ENCODE assay signal across 27 cellular contexts in the genomic region with DNA sequence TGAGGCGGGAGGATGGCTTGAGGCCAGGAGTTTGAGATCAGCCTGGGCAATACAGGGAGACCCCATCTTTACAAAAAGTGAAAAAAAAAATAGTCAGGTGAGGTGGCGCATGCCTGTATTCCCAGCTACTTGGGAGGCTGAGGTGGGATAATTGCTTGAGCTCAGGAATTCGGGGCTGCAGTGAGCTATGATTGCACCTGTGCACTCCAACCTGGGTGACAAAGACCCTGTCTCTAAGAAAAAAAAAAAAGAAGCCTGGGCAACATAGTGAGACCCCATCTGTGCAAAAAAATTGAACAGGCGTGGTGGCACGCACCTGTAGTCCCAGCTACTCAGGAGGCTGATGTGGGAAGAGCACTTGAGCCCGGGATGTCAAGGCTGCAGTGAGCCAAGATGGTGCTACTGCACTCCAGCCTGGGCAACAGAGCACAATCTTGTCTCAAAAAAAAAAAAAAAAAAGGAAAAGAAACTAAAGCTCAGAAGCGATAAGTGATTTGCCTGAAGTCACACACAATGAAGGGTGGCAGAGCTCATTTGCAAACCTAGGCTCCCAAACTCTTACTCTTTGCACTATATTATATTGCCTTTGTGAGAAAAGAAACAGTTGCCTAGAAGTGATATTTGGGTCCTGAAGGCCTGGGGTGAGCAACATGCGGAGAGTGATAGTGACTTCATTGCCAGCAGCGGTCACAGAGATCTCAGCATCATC. TPM values are rescaled to one million over a fixed set of nuclear protein-coding genes. Genes with fewer than 3 reads are reported as not detected.
DNase-seq lines count a peak whose midpoint lies in the region; ATAC-seq and TF ChIP-seq lines count a peak whose summit lies in the region.
"Had no signal": no experiment of that assay in that cellular context is flagged by ENCODE, and none has a peak within 500 bp of the region (broad histone marks: within the 10 kb centered on the region; RNA-seq: fewer than 3 reads in every experiment).

No MANE protein-coding gene starts in this region.

- POLR2A ChIA-PET in RWPE1 (lab: Yijun Ruan, JAX; ENCODE audit: low non-redundant PET) = no interaction called here

- WGBS in endodermal cell (ENCODE audit: insufficient coverage in 1 of 2, insufficient read length in 1 of 2), 2 experiments = 95 to 96% methylated on average over 7 to 9 of the region's 9 CpGs

- H3K9me3 ChIP-seq in endodermal cell (ENCODE audit: control insufficient read depth, low read length) = no peaks in the 10 kb centered on the region
- H3K9me3 ChIP-seq: gastroesophageal sphincter, left lung, pancreas, transverse colon had no signal

- H3K27me3 Mint-ChIP-seq in Calu3 (ENCODE audit: unreplicated experiment) (no peaks in the 10 kb centered on the region), endodermal cell (ENCODE audit: insufficient read depth) (no peaks in the 10 kb centered on the region), type B pancreatic cell (no peaks in the 10 kb centered on the region)

- H3K4me1 ChIP-seq in endodermal cell (ENCODE audit: control insufficient read depth, insufficient read depth, low read length) = peaks cover 18% of the 10 kb centered on the region

- H3K36me3 Mint-ChIP-seq in Calu3 (ENCODE audit: insufficient read depth, unreplicated experiment) (peaks cover 79% of the 10 kb centered on the region), endodermal cell (ENCODE audit: low read depth) (no peaks in the 10 kb centered on the region), type B pancreatic cell (no peaks in the 10 kb centered on the region)

- H3K27ac ChIP-seq in RWPE1 (peak overlapping the region; percentile 87), endodermal cell (ENCODE audit: low read depth, low read length) (no peak overlapping the region)
- H3K27ac ChIP-seq: KMS-11, left lung, transverse colon had no signal

- H3K4me3 Mint-ChIP-seq in Calu3 (ENCODE audit: low read depth, unreplicated experiment) = no peak overlapping the region
- H3K4me3 Mint-ChIP-seq in endodermal cell = peak overlapping the region; percentile 78
- H3K4me3 Mint-ChIP-seq in type B pancreatic cell = peak overlapping the region; percentile 9
- H3K4me3 Mint-ChIP-seq: dendritic cell treated with granulocyte-macrophage colony-stimulating factor and Interleukin-4, amounts not matched to agents 40 ng/mL and 50 ng/mL, for 4 days had no signal

- BruUV-seq in Calu3 (replicated peaks; lab: Mats Ljungman, UMichigan) = no TSS peak

- no peak for ATAC-seq in GM21576 (IDR thresholded peaks at IDR 0.05; ENCODE audit: unreplicated experiment)
- no peak for ATAC-seq in HG02759 (IDR thresholded peaks at IDR 0.05; ENCODE audit: unreplicated experiment)
- ATAC-seq: gastroesophageal sphincter, left lung, pancreas had no signal

- DNase-seq in Calu3 (no peak), RWPE1 (ENCODE audit: low spot score) (no peak), endodermal cell (no peak), type B pancreatic cell (ENCODE audit: extremely low spot score, unreplicated experiment) (no peak)
- no peak for DNase-seq in stimulated activated CD4-positive, alpha-beta T cell treated with anti-CD3 and anti-CD28 coated beads, Interleukin-2, amount 100 ng/mL, for 24 hours
- DNase-seq: activated CD8-positive, alpha-beta memory T cell treated with anti-CD3 and anti-CD28 coated beads for 24 hours; activated gamma-delta T cell treated with Interleukin-2 at 50 U/mL for 16 hours; activated T-cell treated with anti-CD3 and anti-CD28 coated beads, Interleukin-2, amount 50 U/mL, for 1 hour; central memory CD4-positive, alpha-beta T cell; GDM1; H7; hypothalamus; midbrain; NCI-H1417 treated with DMSO at 0.1 percent for 48 hours; NCI-H2081 treated with DMSO at 0.1 percent for 48 hours; NCI-H774; nephron progenitor cell; pancreas; stimulated activated CD4-positive, alpha-beta T cell treated with anti-CD3 and anti-CD28 coated beads, Interleukin-1b, Interleukin-23, amount 100 ng/mL, for 48 hours; transverse colon had no signal

- H3K4me3 ChIP-seq in endodermal cell (ENCODE audit: low read length) = no peak overlapping the region
- H3K4me3 ChIP-seq: gastroesophageal sphincter, smooth muscle cell, transverse colon had no signal

- peak overlapping the region; percentile 16 for H3K27ac Mint-ChIP-seq in Calu3 (ENCODE audit: unreplicated experiment)
- H3K27ac Mint-ChIP-seq in endodermal cell = no peak overlapping the region
- H3K27ac Mint-ChIP-seq in type B pancreatic cell = peak overlapping the region; percentile 28
- H3K27ac Mint-ChIP-seq: dendritic cell treated with granulocyte-macrophage colony-stimulating factor and Interleukin-4, amounts not matched to agents 40 ng/mL and 50 ng/mL, for 4 days; nephron progenitor cell had no signal

- no peak overlapping the region for H3K9ac ChIP-seq in endodermal cell (ENCODE audit: extremely low read depth, low read length, poor library complexity, severe bottlenecking)
- H3K9ac ChIP-seq: KMS-11 had no signal

- H3K27me3 ChIP-seq in endodermal cell (ENCODE audit: control insufficient read depth, insufficient read depth, low read length, poor library complexity, severe bottlenecking) = no peaks in the 10 kb centered on the region
- H3K27me3 ChIP-seq: gastroesophageal sphincter, left lung, pancreas, transverse colon had no signal

- CTCF ChIA-PET in Calu3 (lab: Charles Lee) = interaction anchor here (0.7 to 1.2 kb wide), 4 partner anchors 15 to 55 kb away, joined by 3 to 7 read pairs (median 4); no protein-coding TSS in a partner anchor
- CTCF ChIA-PET in RWPE1 (lab: Yijun Ruan, JAX) = interaction anchor here (0.8 to 1.5 kb wide), 3 partner anchors 13 to 385 kb away, joined by 3 to 5 read pairs (median 5); no protein-coding TSS in a partner anchor

- H3K4me1 Mint-ChIP-seq in Calu3 (ENCODE audit: low read depth, unreplicated experiment) (peaks cover 31% of the 10 kb centered on the region), endodermal cell (peaks cover 28% of the 10 kb centered on the region), type B pancreatic cell (ENCODE audit: unreplicated experiment) (peaks cover 5% of the 10 kb centered on the region)

- no peaks in the 10 kb centered on the region for H3K9me3 Mint-ChIP-seq in Calu3 (ENCODE audit: low read depth, unreplicated experiment)
- no peaks in the 10 kb centered on the region for H3K9me3 Mint-ChIP-seq in endodermal cell
- H3K9me3 Mint-ChIP-seq in type B pancreatic cell = no peaks in the 10 kb centered on the region
- H3K9me3 Mint-ChIP-seq: dendritic cell treated with granulocyte-macrophage colony-stimulating factor and Interleukin-4, amounts not matched to agents 40 ng/mL and 50 ng/mL, for 4 days; nephron progenitor cell had no signal

- intact Hi-C loops in Calu3 (cut with micrococcal nuclease; ENCODE audit: unreplicated experiment) = no loop called here

- no peaks in the 10 kb centered on the region for H3K36me3 ChIP-seq in endodermal cell (ENCODE audit: control insufficient read depth, insufficient read depth, low read length)
- H3K36me3 ChIP-seq: gastroesophageal sphincter, left lung, pancreas, transverse colon had no signal

- TF ChIP-seq CTCF in Calu3 (IDR thresholded peaks at IDR 0.05; ENCODE audit: unreplicated experiment) (no peak), RWPE1 (conservative IDR thresholded peaks at IDR 0.05; ENCODE audit: low read depth) (no peak), endodermal cell (conservative IDR thresholded peaks at IDR 0.05) (no peak), type B pancreatic cell (conservative IDR thresholded peaks at IDR 0.05) (no peak)

RNA-seq across cellular contexts. Expression of a gene that starts 2.0 kb away (rescaled TPM):
- total RNA-seq in Calu3 (2022) (19.7 and 20.2 TPM in 2 replicates), endodermal cell (10 to 100 TPM; 26.6 to 31.1 TPM), type B pancreatic cell (ENCODE audit: low replicate concordance) (14.9 and 15.6 TPM in 2 replicates)
- 13.3 TPM for polyA plus RNA-seq in endodermal cell (2013, experiment 1 of 2)
- 11.1 TPM for polyA plus RNA-seq in endodermal cell (2013, experiment 2 of 2)

RNA-seq across cellular contexts. Expression of a gene that starts 14.3 kb away (rescaled TPM):
- total RNA-seq in Calu3 (2022) (47.1 and 50.9 TPM in 2 replicates), endodermal cell (10 to 100 TPM; 62.7 to 72.7 TPM), type B pancreatic cell (ENCODE audit: low replicate concordance) (44.3 and 54.8 TPM in 2 replicates)
- 89.1 TPM for polyA plus RNA-seq in endodermal cell (2013, experiment 1 of 2)
- 82.9 TPM for polyA plus RNA-seq in endodermal cell (2013, experiment 2 of 2)

RNA-seq across cellular contexts. Expression of a gene that starts 18.6 kb away (rescaled TPM):
- 141 and 155 TPM in 2 replicates for total RNA-seq in Calu3 (2022)
- total RNA-seq in endodermal cell = 100 to 1,000 TPM; 108 to 116 TPM
- 120 TPM for polyA plus RNA-seq in endodermal cell (2013, experiment 1 of 2)
- polyA plus RNA-seq in endodermal cell (2013, experiment 2 of 2) = 111 TPM
- 115 and 135 TPM in 2 replicates for total RNA-seq in type B pancreatic cell (ENCODE audit: low replicate concordance)

RNA-seq across cellular contexts. Expression of a gene that starts 23.6 kb away (rescaled TPM):
- total RNA-seq in Calu3 (2022) = 41.2 and 43.3 TPM in 2 replicates
- 10 to 100 TPM; 28.5 to 31.3 TPM for total RNA-seq in endodermal cell
- polyA plus RNA-seq in endodermal cell (2013, experiment 1 of 2) = 26.1 TPM
- 19.5 TPM for polyA plus RNA-seq in endodermal cell (2013, experiment 2 of 2)
- total RNA-seq in type B pancreatic cell (ENCODE audit: low replicate concordance) = 25.7 and 30.2 TPM in 2 replicates

RNA-seq across cellular contexts. Expression of a gene that starts 37.9 kb away (rescaled TPM):
- total RNA-seq in Calu3 (2022) (18.2 and 19.5 TPM in 2 replicates), endodermal cell (10 to 100 TPM in 1 of 2 donors, 1 to 10 TPM in 1; 5.7 to 11.4 TPM), type B pancreatic cell (ENCODE audit: low replicate concordance) (21.0 and 27.0 TPM in 2 replicates)
- polyA plus RNA-seq in endodermal cell (2013, experiment 1 of 2) = 24.7 TPM
- 15.9 TPM for polyA plus RNA-seq in endodermal cell (2013, experiment 2 of 2)
